Comparison of ENCODE assay signal across 20 cellular contexts in genomic region chr1:58607391-58607790, GRCh38. TPM values are rescaled to one million over a fixed set of nuclear protein-coding genes. Genes with fewer than 3 reads are reported as not detected.
"Had no signal": no experiment of that assay in that cellular context is flagged by ENCODE, and none has a peak within 500 bp of the region (broad histone marks: within the 10 kb centered on the region; RNA-seq: fewer than 3 reads in every experiment).

No MANE protein-coding gene starts in this region.

- H3K27me3 ChIP-seq: ovary, right atrium auricular region, right lobe of liver, tibial nerve, uterus had no signal

- DNase-seq: islet precursor cell; left ventricle myocardium inferior; mesendoderm; naive B cell; ovary; right lobe of liver; stimulated activated CD4-positive, alpha-beta T cell treated with anti-CD3 and anti-CD28 coated beads, Interleukin-1b, Interleukin-23, amount 100 ng/mL, for 48 hours; stimulated activated CD4-positive, alpha-beta T cell treated with anti-CD3 and anti-CD28 coated beads, Interleukin-2, amount 100 ng/mL, for 48 hours; stimulated activated CD4-positive, alpha-beta T cell treated with anti-CD3 and anti-CD28 coated beads, Interleukin-4, amount 100 ng/mL, for 4 hours; stimulated activated CD8-positive, alpha-beta memory T cell treated with anti-CD3 and anti-CD28 coated beads, Interleukin-4, amount 100 ng/mL, for 48 hours; stimulated activated naive CD4-positive, alpha-beta T cell treated with Interleukin-2 at 50 U/mL for 16 hours; stimulated activated naive CD8-positive, alpha-beta T cell treated with anti-CD3 and anti-CD28 coated beads, Interleukin-15, amount 100 ng/mL, for 72 hours; substantia nigra; uterus had no signal

- H3K36me3 ChIP-seq: left ventricle myocardium inferior, ovary, right atrium auricular region, right lobe of liver, tibial nerve, uterus had no signal

- H3K4me3 ChIP-seq: left ventricle myocardium inferior, lung, ovary, right atrium auricular region, right lobe of liver, smooth muscle cell, tibial nerve, uterus had no signal

RNA-seq across cellular contexts. Expression of gene TACSTD2, which starts 30.3 kb away (rescaled TPM):
- total RNA-seq: natural killer cell treated with Interleukin-12 subunit alpha and Interleukin-12 subunit beta and Interleukin-15 and Interleukin-18, amount 100 ng/mL, for 72 hours; temporal lobe had no signal
